ENCODE assay signal across 1 cellular context in genomic region chr11:65860278-65861164, GRCh38.
TF ChIP-seq lines count a peak whose summit lies in the region.

Gene MUS81, plus strand, starts transcription at chr11:65860433. Its CDS starts 321 bp downstream, at chr11:65860754.

TF ChIP-seq in K562, 482 proteins besides CTCF, POLR2A, EP300 and RAD21 (continued from another document):
- TF ChIP-seq SREBF2 (CRISPR knock-in tag; IDR thresholded peaks at IDR 0.05) = no peak
TF ChIP-seq in K562: peak in this region for 162.
